8 cellular contexts compared by ENCODE assay signal in genomic region chr2:13056259-13056843, GRCh38.
DNase-seq lines count a peak whose midpoint lies in the region; FAIRE-seq and TF ChIP-seq lines count a peak whose summit lies in the region.

No MANE protein-coding gene starts in this region.

- H2BK15ac ChIP-seq in mesenchymal stem cell (ENCODE audit: low read depth, poor library complexity, severe bottlenecking), result no peak overlapping the region

- H4K91ac ChIP-seq in mesenchymal stem cell (ENCODE audit: low read length), result no peak overlapping the region

- no peak overlapping the region for H2BK5ac ChIP-seq in mesenchymal stem cell (ENCODE audit: low read depth, low read length, poor library complexity, severe bottlenecking)

- no peak overlapping the region for H3K9ac ChIP-seq in mesenchymal stem cell (ENCODE audit: low read length)

- H3K9me3 ChIP-seq in mesenchymal stem cell (ENCODE audit: control insufficient read depth, low read length), result no peaks in the 10 kb centered on the region

- FAIRE-seq in D721Med (lab: Jason Lieb, UNC), result no peak

- no peak overlapping the region for H2BK120ac ChIP-seq in mesenchymal stem cell (ENCODE audit: low read depth, low read length)

- TF ChIP-seq CTCF in D721Med (IDR thresholded peaks at IDR 0.05; ENCODE audit: insufficient read depth, missing control alignments), result peak; percentile 58
- TF ChIP-seq CTCF in astrocyte of the cerebellum (IDR thresholded peaks at IDR 0.05; ENCODE audit: low read depth, low read length, missing control alignments), result peak; percentile 46

- H3K79me1 ChIP-seq in mesenchymal stem cell (replicated peaks; ENCODE audit: low read length, poor library complexity, severe bottlenecking), result no peaks in the 10 kb centered on the region

- no peak overlapping the region for H3K27ac ChIP-seq in mesenchymal stem cell (ENCODE audit: low read length, poor library complexity, severe bottlenecking)

- no peaks in the 10 kb centered on the region for H3K4me1 ChIP-seq in mesenchymal stem cell (ENCODE audit: control insufficient read depth, insufficient read depth, low read depth, low read length)

- no peak overlapping the region for H2BK12ac ChIP-seq in mesenchymal stem cell (ENCODE audit: low read length in 2 of 2)

- H3K14ac ChIP-seq in mesenchymal stem cell (ENCODE audit: low read length in 2 of 2), result no peak overlapping the region

- H3K4me2 ChIP-seq in mesenchymal stem cell (ENCODE audit: low read length, poor library complexity, severe bottlenecking), result no peak overlapping the region

- H3K23ac ChIP-seq in mesenchymal stem cell (ENCODE audit: low read length in 2 of 2), result no peak overlapping the region

- H3K4me3 ChIP-seq in astrocyte of the cerebellum (ENCODE audit: low read depth, low read length) (no peak overlapping the region), mesenchymal stem cell (ENCODE audit: insufficient read depth in 1 of 2, low read depth in 1 of 2, low read length in 2 of 2) (no peak overlapping the region)

- H2AFZ ChIP-seq in mesenchymal stem cell (ENCODE audit: low read depth, low read length), result no peak overlapping the region

- no peak overlapping the region for H4K8ac ChIP-seq in mesenchymal stem cell (ENCODE audit: low read length)

- no peaks in the 10 kb centered on the region for H3K27me3 ChIP-seq in mesenchymal stem cell (ENCODE audit: control insufficient read depth in 1 of 2, insufficient read depth in 1 of 2, low read length in 2 of 2)

- in situ Hi-C loops in astrocyte of the cerebellum (cut with HindIII; ENCODE audit: low sequenced_read_pairs), result no loop called here

- no peaks in the 10 kb centered on the region for H3K36me3 ChIP-seq in mesenchymal stem cell (ENCODE audit: control insufficient read depth in 1 of 2, insufficient read depth in 2 of 2, low read depth in 1 of 2, low read length in 2 of 2)

- H3K4ac ChIP-seq in mesenchymal stem cell (ENCODE audit: low read depth in 1 of 2, low read length in 2 of 2), result no peak overlapping the region

- H3K18ac ChIP-seq in mesenchymal stem cell (ENCODE audit: low read depth in 1 of 2, low read length in 2 of 2), result no peak overlapping the region

- DNase-seq in D721Med (ENCODE audit: insufficient read length, low spot score) (no peak), M059J (ENCODE audit: low read depth) (peak; percentile 4), astrocyte of the cerebellum (ENCODE audit: low read depth) (no peak), mesenchymal stem cell (peak; percentile 12), T-helper 1 cell (no peak), DMS114 treated with DMSO at 0.1 percent for 48 hours (lab: John Stamatoyannopoulos, UW; ENCODE audit: unreplicated experiment) (no peak), amygdala (lab: John Stamatoyannopoulos, UW) (no peak), cerebellar cortex (ENCODE audit: low spot score) (no peak)

- 32% methylated on average over 2 of the region's 3 CpGs for WGBS in mesenchymal stem cell

- H2AK5ac ChIP-seq in mesenchymal stem cell (ENCODE audit: low read length, severe bottlenecking), result no peak overlapping the region

Comparison
In these comparisons a context has a peak if more than half of its experiments do, and no peak if none do; other contexts are left out.
1. DNase-seq: peak in M059J (single experiment) and mesenchymal stem cell (single experiment); none in D721Med (single experiment), astrocyte of the cerebellum (single experiment), T-helper 1 cell (0 of 5), DMS114 treated with DMSO at 0.1 percent for 48 hours (single experiment), amygdala (0 of 56) and cerebellar cortex (single experiment).